ENCODE assay signal across 23 cellular contexts in genomic region chr19:51461723-51462161, GRCh38. TPM values are rescaled to one million over a fixed set of nuclear protein-coding genes. Genes with fewer than 3 reads are reported as not detected.
DNase-seq lines count a peak whose midpoint lies in the region; ATAC-seq, FAIRE-seq and TF ChIP-seq lines count a peak whose summit lies in the region.
"Had no signal": no experiment of that assay in that cellular context is flagged by ENCODE, and none has a peak within 500 bp of the region (broad histone marks: within the 10 kb centered on the region; RNA-seq: fewer than 3 reads in every experiment).

No MANE protein-coding gene starts in this region.

- no peak for FAIRE-seq in pancreas (lab: Jason Lieb, UNC)

- TF ChIP-seq EP300 in gastroesophageal sphincter (IDR thresholded peaks at IDR 0.05): no peak

- H3K27me3 ChIP-seq in BLaER1 treated with 17β-estradiol and CSF1 and Interleukin-3, amounts not matched to agents 10 nM and 100 nM: peaks cover 0 to 12% (median 0%) of the 10 kb centered on the region in 11 experiments; a peak in 6 of 22 replicates
- peaks cover 81% of the 10 kb centered on the region for H3K27me3 ChIP-seq in gastroesophageal sphincter
- peaks cover 0 to 11% (median 0%) of the 10 kb centered on the region in 4 donors for H3K27me3 ChIP-seq in pancreas

- TF ChIP-seq CTCF in gastroesophageal sphincter (IDR thresholded peaks at IDR 0.05): no peak
- no peak for TF ChIP-seq CTCF in pancreas (IDR thresholded peaks at IDR 0.05)

- peak; percentile 39 for ATAC-seq in gastroesophageal sphincter
- peak in 3 of 4 donors; percentile 9 to 62 (median 46) for ATAC-seq in pancreas
- ATAC-seq: activated CD4-positive, alpha-beta T cell treated with anti-CD3 and anti-CD28 coated beads for 36 hours; GM23338; Panc1; T-cell had no signal

- peak overlapping the region in 2 of 11 experiments; percentile 41 to 46; a peak in 2 of 22 replicates for H3K9ac ChIP-seq in BLaER1 treated with 17β-estradiol and CSF1 and Interleukin-3, amounts not matched to agents 10 nM and 100 nM

- no peaks in the 10 kb centered on the region for H4K20me1 ChIP-seq in BLaER1 treated with 17β-estradiol and CSF1 and Interleukin-3, amounts not matched to agents 10 nM and 100 nM

- peak overlapping the region; percentile 56 to 91 (median 70) for H3K4me2 ChIP-seq in BLaER1 treated with 17β-estradiol and CSF1 and Interleukin-3, amounts not matched to agents 10 nM and 100 nM
- H3K4me2 ChIP-seq: GM23338, hepatocyte had no signal

- WGBS in gastroesophageal sphincter (ENCODE audit: low coverage in 1 of 2), 2 donors: no CpG with 5 or more reads among the region's 8 CpGs
- WGBS in pancreas, 2 donors: 52 to 60% methylated on average over 8 of the region's 8 CpGs

- in situ Hi-C loops in KBM-7 (cut with MboI; ENCODE audit: low pct_unique_long_range_greater_than_20kb, low sequenced_read_pairs): no loop called here

- no peaks in the 10 kb centered on the region for H3K9me3 ChIP-seq in BLaER1 treated with 17β-estradiol and CSF1 and Interleukin-3, amounts not matched to agents 10 nM and 100 nM (replicated peaks in 1 of 11)
- no peaks in the 10 kb centered on the region for H3K9me3 ChIP-seq in gastroesophageal sphincter
- no peaks in the 10 kb centered on the region for H3K9me3 ChIP-seq in pancreas

- intact Hi-C loops in pancreas (cut with DNase I): no loop called here

- DNase-seq in NOMO-1 treated with dmso at 0.1 percent for 144 hours (lab: John Stamatoyannopoulos, UW; ENCODE audit: unreplicated experiment) (peak; percentile 35), pancreas (no peak), superior temporal gyrus (ENCODE audit: extremely low spot score) (no peak), H4 (ENCODE audit: low spot score) (no peak), KBM-7 (no peak)
- DNase-seq in stimulated activated naive CD4-positive, alpha-beta T cell treated with Interleukin-2 at 50 U/mL for 16 hours (lab: John Stamatoyannopoulos, UW): no peak
- DNase-seq: activated CD4-positive, alpha-beta T cell treated with anti-CD3 and anti-CD28 coated beads for 36 hours; DMS153; IMR-90; natural killer cell; NCI-H1436 treated with DMSO at 0.1 percent for 48 hours; NCI-H510A treated with DMSO at 0.1 percent for 48 hours; stimulated activated naive CD4-positive, alpha-beta T cell had no signal

- no peak for TF ChIP-seq POLR2A in gastroesophageal sphincter (IDR thresholded peaks at IDR 0.05)

- H3K4me1 ChIP-seq in BLaER1 treated with 17β-estradiol and CSF1 and Interleukin-3, amounts not matched to agents 10 nM and 100 nM: peaks cover 17 to 52% (median 27%) of the 10 kb centered on the region in 10 experiments
- H3K4me1 ChIP-seq in gastroesophageal sphincter (no peaks in the 10 kb centered on the region), pancreas (no peaks in the 10 kb centered on the region)

- no peak overlapping the region for H3K4me3 ChIP-seq in BLaER1 treated with 17β-estradiol and CSF1 and Interleukin-3, amounts not matched to agents 10 nM and 100 nM
- no peak overlapping the region for H3K4me3 ChIP-seq in gastroesophageal sphincter
- no peak overlapping the region for H3K4me3 ChIP-seq in pancreas
- H3K4me3 ChIP-seq: GM23338, hepatocyte had no signal

- H3K36me3 ChIP-seq in BLaER1 treated with 17β-estradiol and CSF1 and Interleukin-3, amounts not matched to agents 10 nM and 100 nM: no peaks in the 10 kb centered on the region
- H3K36me3 ChIP-seq in gastroesophageal sphincter: no peaks in the 10 kb centered on the region
- H3K36me3 ChIP-seq in pancreas: no peaks in the 10 kb centered on the region

- H3K27ac ChIP-seq in BLaER1 treated with 17β-estradiol and CSF1 and Interleukin-3, amounts not matched to agents 10 nM and 100 nM: peak overlapping the region in 2 of 11 experiments; percentile 50 to 65; a peak in 3 of 22 replicates
- H3K27ac ChIP-seq in gastroesophageal sphincter (no peak overlapping the region), pancreas (no peak overlapping the region)
- H3K27ac ChIP-seq: hepatocyte had no signal

RNA-seq across cellular contexts. Expression of gene SIGLEC8, which starts 3.5 kb away (rescaled TPM):
- total RNA-seq in gastroesophageal sphincter: 1 to 10 TPM in 1 of 4 donors, under 1 TPM in 2, not detected in 1; 0.25 to 1.4 (median 0.54) TPM
- total RNA-seq in pancreas: 1 to 10 TPM in 1 of 6 donors, under 1 TPM in 3, not detected in 2; 0.12 to 3.8 (median 0.23) TPM
- polyA plus RNA-seq in pancreas: under 1 TPM; 0.07 to 0.19 TPM
- total RNA-seq in H4 (2014; rRNA removed; shearing (Covaris generic)): not detected in 2 replicates
- total RNA-seq: activated CD4-positive, alpha-beta T cell treated with anti-CD3 and anti-CD28 coated beads for 36 hours; GM23338; IMR-90; natural killer cell; T-cell had no signal
- polyA plus RNA-seq: GM23338, hepatocyte, IMR-90 had no signal

RNA-seq across cellular contexts. Expression of gene CEACAM18, which starts 16.6 kb away (rescaled TPM):
- total RNA-seq in gastroesophageal sphincter: not detected
- total RNA-seq in pancreas: not detected
- not detected for polyA plus RNA-seq in pancreas
- total RNA-seq in H4 (2014; rRNA removed; shearing (Covaris generic)): not detected in 2 replicates
- total RNA-seq: activated CD4-positive, alpha-beta T cell treated with anti-CD3 and anti-CD28 coated beads for 36 hours; cerebellum; GM23338; hepatocyte; IMR-90; liver; natural killer cell; T-cell had no signal
- polyA plus RNA-seq: adipose tissue, esophagus, GM23338, IMR-90, liver had no signal

RNA-seq across cellular contexts. Expression of gene SIGLEC12, which starts 39.9 kb away (rescaled TPM):
- total RNA-seq in gastroesophageal sphincter (under 1 TPM in 2 of 4 donors, not detected in 2; 0.31 to 0.85 TPM), pancreas (under 1 TPM in 3 of 6 donors, not detected in 3; 0.12 to 0.19 (median 0.14) TPM)
- not detected for polyA plus RNA-seq in pancreas
- total RNA-seq in H4 (2014; rRNA removed; shearing (Covaris generic)): not detected in 2 replicates
- total RNA-seq: GM23338, hepatocyte, IMR-90, T-cell had no signal
- polyA plus RNA-seq: GM23338, IMR-90 had no signal

RNA-seq across cellular contexts. Expression of gene SIGLEC10, which starts 44.3 kb away (rescaled TPM):
- total RNA-seq in gastroesophageal sphincter (1 to 10 TPM; 1.1 to 6.9 (median 3.2) TPM), pancreas (10 to 100 TPM in 1 of 6 donors, 1 to 10 TPM in 3, under 1 TPM in 2; 0.08 to 10.1 (median 2.8) TPM)
- under 1 TPM; 0.52 to 0.53 TPM for polyA plus RNA-seq in pancreas
- total RNA-seq in H4 (2014; rRNA removed; shearing (Covaris generic)): not detected in 2 replicates
- total RNA-seq: GM23338, IMR-90 had no signal
- polyA plus RNA-seq: hepatocyte, IMR-90 had no signal
